ENCODE assay signal across 7 cellular contexts in the genomic region with DNA sequence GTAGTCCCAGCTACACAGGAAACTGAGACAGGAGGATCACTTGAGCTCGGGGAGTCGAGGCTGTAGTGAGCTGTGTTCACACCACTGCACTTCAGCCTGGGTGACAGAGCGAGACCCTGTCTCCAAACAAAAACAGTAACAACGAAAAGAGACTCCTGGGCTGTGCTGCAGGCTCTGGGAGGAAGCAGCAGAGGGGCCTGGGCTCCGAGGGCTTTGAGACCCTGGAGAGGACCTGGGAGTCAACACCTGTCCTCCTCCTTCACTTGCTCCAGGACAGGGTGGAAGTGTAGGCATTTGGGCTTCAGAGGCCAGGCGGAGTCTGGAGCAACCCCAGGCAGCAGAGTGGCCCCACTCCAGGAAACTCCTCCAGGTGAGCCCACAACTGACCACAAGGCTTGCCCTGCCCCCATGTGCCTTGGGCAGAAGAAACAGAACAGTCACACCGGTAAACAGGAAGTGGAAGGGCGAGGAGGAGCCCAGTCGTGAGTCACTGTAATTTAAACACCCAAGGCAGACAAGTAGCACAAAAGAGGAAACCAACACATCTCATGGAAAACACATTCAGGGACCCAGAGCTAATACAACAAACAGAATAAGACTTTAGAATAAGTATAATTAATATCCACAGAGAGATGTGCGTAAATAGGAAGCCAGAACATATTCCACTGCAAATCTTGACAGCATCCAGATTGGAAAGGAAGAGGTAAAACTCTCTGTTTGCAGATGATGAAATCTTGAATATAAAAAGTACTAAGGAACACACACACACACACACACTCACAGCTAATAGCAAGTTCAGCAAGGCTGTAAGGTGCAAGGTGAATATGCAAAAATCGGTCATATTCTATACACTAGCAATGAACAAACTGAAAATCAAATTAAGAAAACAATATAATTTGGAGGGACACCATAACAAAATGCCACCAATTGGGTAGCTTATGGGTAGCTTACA. TPM values are rescaled to one million over a fixed set of nuclear protein-coding genes. Genes with fewer than 3 reads are reported as not detected.
DNase-seq lines count a peak whose midpoint lies in the region; ATAC-seq and TF ChIP-seq lines count a peak whose summit lies in the region.

No MANE protein-coding gene starts in this region.

- TF ChIP-seq CTCF in body of pancreas (IDR thresholded peaks at IDR 0.05), result no peak

- H3K27me3 ChIP-seq in body of pancreas, result no peaks in the 10 kb centered on the region
- H3K27me3 ChIP-seq in H7 (ENCODE audit: control insufficient read depth, insufficient read depth, low read length), result no peaks in the 10 kb centered on the region

- no peak overlapping the region for H3K27ac ChIP-seq in body of pancreas

- no peaks in the 10 kb centered on the region for H3K36me3 ChIP-seq in body of pancreas (replicated peaks in 1 of 2; ENCODE audit: insufficient read depth in 1 of 2, low read depth in 2 of 2)
- no peaks in the 10 kb centered on the region for H3K36me3 ChIP-seq in H7 (replicated peaks; ENCODE audit: control insufficient read depth, insufficient read depth, low read length)

- H3K9me3 ChIP-seq in body of pancreas, result no peaks in the 10 kb centered on the region

- intact Hi-C loops in body of pancreas (cut with DNase I), result no loop called here

- TF ChIP-seq POLR2A in body of pancreas (IDR thresholded peaks at IDR 0.05), result no peak

- no peak overlapping the region for H3K4me3 ChIP-seq in body of pancreas
- H3K4me3 ChIP-seq in H7 (ENCODE audit: insufficient read depth, low read depth, low read length), result no peak overlapping the region

- peak; percentile 81 for ATAC-seq in GM19043 (IDR thresholded peaks at IDR 0.05; ENCODE audit: low read depth, unreplicated experiment)
- peak; percentile 64 for ATAC-seq in HG03097 (IDR thresholded peaks at IDR 0.05; ENCODE audit: low FRiP score, unreplicated experiment)
- no peak for ATAC-seq in body of pancreas

- WGBS in body of pancreas, 2 donors, result 43 to 45% methylated on average over 11 of the region's 11 CpGs

- peak; percentile 43 for DNase-seq in SKM-1 (lab: John Stamatoyannopoulos, UW; ENCODE audit: unreplicated experiment)
- DNase-seq in body of pancreas, result peak in 3 of 4 donors; percentile 17 to 54 (median 51)
- peak; percentile 42 to 56 for DNase-seq in stimulated activated CD4-positive, alpha-beta T cell treated with anti-CD3 and anti-CD28 coated beads, Interleukin-2, amount 100 ng/mL, for 24 hours
- no peak for DNase-seq in H7
- no peak for DNase-seq in NCI-H1092 (lab: John Stamatoyannopoulos, UW)

- no peaks in the 10 kb centered on the region for H3K4me1 ChIP-seq in body of pancreas

RNA-seq across cellular contexts. Expression of a gene that starts 20.5 kb away (rescaled TPM):
- 1 to 10 TPM in 1 of 2 donors, under 1 TPM in 1; 0.66 to 2.6 TPM for total RNA-seq in body of pancreas
- total RNA-seq in H7 (2014; rRNA removed; shearing (Covaris generic)), result 31.0 and 41.3 TPM in 2 replicates

Comparison
In these comparisons a context has a peak if more than half of its experiments do, and no peak if none do; other contexts are left out.
1. DNase-seq: peak in SKM-1 (single experiment), body of pancreas (3 of 4) and stimulated activated CD4-positive, alpha-beta T cell treated with anti-CD3 and anti-CD28 coated beads, Interleukin-2, amount 100 ng/mL, for 24 hours (2 of 2); none in H7 (single experiment) and NCI-H1092 (single experiment).